15 cellular contexts compared by ENCODE assay signal in genomic region chr1:48750089-48750488, GRCh38. TPM values are rescaled to one million over a fixed set of nuclear protein-coding genes. Genes with fewer than 3 reads are reported as not detected.
A peak's percentile ranks its signal among the peaks of the same experiment; 100 is the strongest.
DNase-seq lines count a peak whose midpoint lies in the region; ATAC-seq and TF ChIP-seq lines count a peak whose summit lies in the region.
"Had no signal": no experiment of that assay in that cellular context is flagged by ENCODE, and none has a peak within 500 bp of the region (broad histone marks: within the 10 kb centered on the region; RNA-seq: fewer than 3 reads in every experiment).

No MANE protein-coding gene starts in this region.

- H3K4me3 ChIP-seq in ovary: no peak overlapping the region
- H3K4me3 ChIP-seq in A673 (ENCODE audit: low read depth, low read length, poor library complexity, severe bottlenecking): no peak overlapping the region
- H3K4me3 ChIP-seq: K562 had no signal

- H3K27me3 ChIP-seq in ovary (no peaks in the 10 kb centered on the region), A673 (replicated peaks; ENCODE audit: insufficient read depth, low read depth, low read length, poor library complexity) (no peaks in the 10 kb centered on the region)

- ATAC-seq in GM18508 (IDR thresholded peaks at IDR 0.05; ENCODE audit: insufficient read depth, unreplicated experiment) (peak; percentile 74), GM21825 (IDR thresholded peaks at IDR 0.05; ENCODE audit: unreplicated experiment) (peak; percentile 89), HG03457 (IDR thresholded peaks at IDR 0.05; ENCODE audit: unreplicated experiment) (peak; percentile 84)
- ATAC-seq: activated T-cell treated with anti-CD3 and anti-CD28 coated beads, Interleukin-2, amount 50 U/mL, for 72 hours; K562 had no signal

- H3K36me3 ChIP-seq in ovary: no peaks in the 10 kb centered on the region
- H3K36me3 ChIP-seq in A673 (ENCODE audit: insufficient read depth, low read length, poor library complexity, severe bottlenecking): no peaks in the 10 kb centered on the region

- H3K4me1 ChIP-seq in ovary (ENCODE audit: insufficient read depth) (no peaks in the 10 kb centered on the region), A673 (ENCODE audit: insufficient read depth, low read length, poor library complexity, severe bottlenecking) (no peaks in the 10 kb centered on the region)

- H3K27ac ChIP-seq in ovary (no peak overlapping the region), A673 (ENCODE audit: low read depth, low read length, poor library complexity, severe bottlenecking) (no peak overlapping the region)

- no peaks in the 10 kb centered on the region for H3K9me3 ChIP-seq in ovary
- H3K9me3 ChIP-seq in A673 (ENCODE audit: low read depth, low read length, poor library complexity, severe bottlenecking): no peaks in the 10 kb centered on the region

- no peak for TF ChIP-seq EP300 in ovary (IDR thresholded peaks at IDR 0.05)

- DNase-seq in germinal center (ENCODE audit: low spot score) (peak; percentile 67), cerebellum (ENCODE audit: low spot score) (no peak), ovary (no peak), A673 (ENCODE audit: low spot score) (no peak)
- no peak for DNase-seq in activated effector memory CD4-positive, alpha-beta T cell treated with Interleukin-2 at 50 U/mL for 16 hours
- DNase-seq: activated T-cell treated with anti-CD3 and anti-CD28 coated beads, Interleukin-2, amount 50 U/mL, for 72 hours; caudate nucleus; COR-L47; foreskin fibroblast; NCI-H69; T-helper 9 cell had no signal

- POLR2A ChIA-PET in A673 (lab: Charles Lee; ENCODE audit: low non-redundant PET): no interaction called here

- no peak for TF ChIP-seq POLR2A in ovary (IDR thresholded peaks at IDR 0.05)

- TF ChIP-seq CTCF in ovary (IDR thresholded peaks at IDR 0.05) (no peak), A673 (conservative IDR thresholded peaks at IDR 0.05; ENCODE audit: low read depth, low read length) (no peak)

- intact Hi-C loops in ovary (cut with DNase I): no loop called here
- intact Hi-C loops in A673 (cut with micrococcal nuclease; ENCODE audit: unreplicated experiment): no loop called here

- WGBS in ovary, 3 donors: 89 to 94% (median 93%) methylated on average over 1 of the region's 1 CpG

- CTCF ChIA-PET in A673 (lab: Charles Lee): no interaction called here

- BruUV-seq in A673 (replicated peaks; lab: Mats Ljungman, UMichigan): no TSS peak

RNA-seq across cellular contexts. Expression of gene BEND5, which starts 26.6 kb away (rescaled TPM):
- total RNA-seq in cerebellum (17.6 TPM), ovary (10 to 100 TPM in 6 of 7 donors, 1 to 10 TPM in 1; 8.2 to 21.0 (median 12.3) TPM), A673 (2021) (6.2 and 8.9 TPM in 2 replicates)
- 10 to 100 TPM; 21.9 to 28.5 TPM for polyA plus RNA-seq in ovary
- total RNA-seq: K562 had no signal
- polyA plus RNA-seq: K562 had no signal
